Comparison of ENCODE assay signal across 20 cellular contexts in the genomic region with DNA sequence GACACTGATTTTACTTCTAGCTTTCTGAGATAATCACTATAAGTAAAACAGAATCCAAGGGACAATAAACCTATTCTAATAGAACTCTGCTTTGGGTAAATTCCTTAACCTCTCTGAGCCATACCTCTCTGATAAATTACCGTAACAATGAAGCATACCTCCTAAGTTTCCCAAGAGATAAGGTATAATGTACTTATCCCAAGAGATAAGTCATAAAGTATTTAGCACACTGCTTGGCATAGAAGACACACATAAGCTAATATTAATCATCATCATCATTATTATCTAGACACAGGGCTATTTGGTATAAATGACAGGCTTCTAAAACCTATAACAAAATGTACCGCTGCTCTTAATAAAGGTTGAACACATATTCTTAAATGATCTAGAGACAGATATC. TPM values are rescaled to one million over a fixed set of nuclear protein-coding genes. Genes with fewer than 3 reads are reported as not detected.
DNase-seq lines count a peak whose midpoint lies in the region; ATAC-seq, FAIRE-seq and TF ChIP-seq lines count a peak whose summit lies in the region.
"Had no signal": no experiment of that assay in that cellular context is flagged by ENCODE, and none has a peak within 500 bp of the region (broad histone marks: within the 10 kb centered on the region; RNA-seq: fewer than 3 reads in every experiment).

No MANE protein-coding gene starts in this region.

- ATAC-seq in GM23338 = peak; percentile 21
- ATAC-seq in GM18868 (IDR thresholded peaks at IDR 0.05; ENCODE audit: unreplicated experiment) = no peak
- ATAC-seq: CD8-positive, alpha-beta T cell; GM12878 had no signal

- no peaks in the 10 kb centered on the region for H3K9me3 ChIP-seq in small intestine (ENCODE audit: control insufficient read depth, low read depth)
- H3K9me3 ChIP-seq: BLaER1, Caco-2 had no signal

- H3K27ac ChIP-seq in GM23338 (ENCODE audit: low read depth) (peak overlapping the region; percentile 89; the same call in 1 of the 2 replicates), small intestine (ENCODE audit: low read depth in 1 of 2, low read length in 1 of 2) (no peak overlapping the region)
- H3K27ac ChIP-seq: BLaER1, C4-2B had no signal

- H3K4me1 Mint-ChIP-seq in GM23338 = peaks cover 59% of the 10 kb centered on the region
- peaks cover 33% of the 10 kb centered on the region for H3K4me1 Mint-ChIP-seq in progenitor cell of endocrine pancreas (ENCODE audit: low read depth)
- H3K4me1 Mint-ChIP-seq: B cell had no signal

- H3K36me3 ChIP-seq in GM23338 (ENCODE audit: insufficient read depth) = no peaks in the 10 kb centered on the region
- H3K36me3 ChIP-seq in small intestine (ENCODE audit: control insufficient read depth in 2 of 2, insufficient read depth in 2 of 2, low read length in 2 of 2) = peaks cover 0 to 4% of the 10 kb centered on the region in 2 donors

- 0 out of 3 replicates have a peak overlapping the region, but pooled peaks have one; percentile 17 for H3K4me3 Mint-ChIP-seq in GM23338
- H3K4me3 Mint-ChIP-seq in progenitor cell of endocrine pancreas (ENCODE audit: low read depth) = no peak overlapping the region
- H3K4me3 Mint-ChIP-seq: B cell; CD4-positive, CD25-positive, alpha-beta regulatory T cell; CD8-positive, alpha-beta T cell had no signal

- FAIRE-seq in D721Med (lab: Jason Lieb, UNC) (peak; percentile 41), small intestine (lab: Jason Lieb, UNC) (no peak)
- FAIRE-seq: GM12878 had no signal

- H4K20me1 ChIP-seq in GM23338 (replicated peaks; ENCODE audit: insufficient read depth) = no peaks in the 10 kb centered on the region

- no peaks in the 10 kb centered on the region for H3K9me3 Mint-ChIP-seq in GM23338
- H3K9me3 Mint-ChIP-seq in progenitor cell of endocrine pancreas (ENCODE audit: low read depth) = peaks cover 9% of the 10 kb centered on the region
- H3K9me3 Mint-ChIP-seq: CD4-positive, CD25-positive, alpha-beta regulatory T cell; CD8-positive, alpha-beta T cell had no signal

- no peaks in the 10 kb centered on the region for H3F3A ChIP-seq in GM23338 (replicated peaks; ENCODE audit: low read depth)

- H3K9me2 ChIP-seq in GM23338 (ENCODE audit: insufficient read depth) = no peaks in the 10 kb centered on the region

- peak overlapping the region; percentile 45 for H3K4me2 ChIP-seq in GM23338
- H3K4me2 ChIP-seq: BLaER1 had no signal

- TF ChIP-seq CTCF in D721Med (IDR thresholded peaks at IDR 0.05; ENCODE audit: insufficient read depth, missing control alignments) = no peak
- no peak for TF ChIP-seq CTCF in GM23338 (conservative IDR thresholded peaks at IDR 0.05; ENCODE audit: low read depth in 2 of 2)
- TF ChIP-seq CTCF in progenitor cell of endocrine pancreas (IDR thresholded peaks at IDR 0.05; ENCODE audit: unreplicated experiment) = no peak

- H3K27ac Mint-ChIP-seq in GM23338 (peak overlapping the region; percentile 66), progenitor cell of endocrine pancreas (peak overlapping the region; percentile 66)
- H3K27ac Mint-ChIP-seq: B cell; CD4-positive, CD25-positive, alpha-beta regulatory T cell; CD8-positive, alpha-beta T cell had no signal

- H3K27me3 Mint-ChIP-seq in GM23338 (ENCODE audit: insufficient read depth, low read depth, poor library complexity) = no peaks in the 10 kb centered on the region
- no peaks in the 10 kb centered on the region for H3K27me3 Mint-ChIP-seq in progenitor cell of endocrine pancreas
- H3K27me3 Mint-ChIP-seq: B cell; CD4-positive, CD25-positive, alpha-beta regulatory T cell had no signal

- DNase-seq in D721Med (ENCODE audit: insufficient read length, low spot score) (no peak), GM23338 (ENCODE audit: low spot score) (peak; percentile 47), NCI-H226 (peak; percentile 51), progenitor cell of endocrine pancreas (ENCODE audit: low spot score, unreplicated experiment) (no peak), small intestine (no peak), NCI-H1092 treated with DMSO at 0.1 percent for 48 hours (lab: John Stamatoyannopoulos, UW) (no peak)
- DNase-seq: Caco-2; CD4-positive, CD25-positive, alpha-beta regulatory T cell; CD8-positive, alpha-beta T cell; DMS 273 treated with DMSO at 0.1 percent for 48 hours; DMS79; EL; GDM1; GOT3; HCEC 1CT had no signal

- H3K36me3 Mint-ChIP-seq in GM23338 (ENCODE audit: low read depth) = peaks cover 17% of the 10 kb centered on the region
- peaks cover 18% of the 10 kb centered on the region for H3K36me3 Mint-ChIP-seq in progenitor cell of endocrine pancreas (ENCODE audit: insufficient read depth)

- WGBS in small intestine, 3 donors = 41 to 76% (median 68%) methylated on average over 2 of the region's 2 CpGs

- no peaks in the 10 kb centered on the region for H3K27me3 ChIP-seq in GM23338 (ENCODE audit: insufficient read depth)
- no peaks in the 10 kb centered on the region for H3K27me3 ChIP-seq in small intestine (ENCODE audit: control insufficient read depth in 2 of 2, insufficient read depth in 2 of 2, low read length in 2 of 2)
- H3K27me3 ChIP-seq: BLaER1 had no signal

- H3K79me2 ChIP-seq in GM23338 (replicated peaks; ENCODE audit: insufficient read depth) = peaks cover 84% of the 10 kb centered on the region

- no peak overlapping the region for H3K4me3 ChIP-seq in GM23338
- H3K4me3 ChIP-seq in small intestine (ENCODE audit: low read depth in 1 of 2, low read length in 2 of 2) = no peak overlapping the region
- H3K4me3 ChIP-seq: BLaER1, GM12878 had no signal

- H2AFZ ChIP-seq in GM23338 = no peak overlapping the region

- H3K4me1 ChIP-seq in GM23338 (ENCODE audit: insufficient read depth) (peaks cover 56% of the 10 kb centered on the region), small intestine (ENCODE audit: control insufficient read depth in 2 of 2, insufficient read depth in 1 of 2, low read depth in 1 of 2, low read length in 1 of 2) (no peaks in the 10 kb centered on the region)
- H3K4me1 ChIP-seq: BLaER1 had no signal

TF ChIP-seq in GM23338, 12 proteins besides CTCF, POLR2A, EP300 and RAD21:
- TF ChIP-seq, protein P1, sequence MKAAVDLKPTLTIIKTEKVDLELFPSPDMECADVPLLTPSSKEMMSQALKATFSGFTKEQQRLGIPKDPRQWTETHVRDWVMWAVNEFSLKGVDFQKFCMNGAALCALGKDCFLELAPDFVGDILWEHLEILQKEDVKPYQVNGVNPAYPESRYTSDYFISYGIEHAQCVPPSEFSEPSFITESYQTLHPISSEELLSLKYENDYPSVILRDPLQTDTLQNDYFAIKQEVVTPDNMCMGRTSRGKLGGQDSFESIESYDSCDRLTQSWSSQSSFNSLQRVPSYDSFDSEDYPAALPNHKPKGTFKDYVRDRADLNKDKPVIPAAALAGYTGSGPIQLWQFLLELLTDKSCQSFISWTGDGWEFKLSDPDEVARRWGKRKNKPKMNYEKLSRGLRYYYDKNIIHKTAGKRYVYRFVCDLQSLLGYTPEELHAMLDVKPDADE (IDR thresholded peaks at IDR 0.05) = no peak
- TF ChIP-seq JUNB (IDR thresholded peaks at IDR 0.05; ENCODE audit: unreplicated experiment) (no peak), EZH2phosphoT487 (IDR thresholded peaks at IDR 0.05; ENCODE audit: unreplicated experiment) (no peak)
TF ChIP-seq in GM23338: peak in this region for 0.

RNA-seq across cellular contexts. Expression of a gene that starts 16.2 kb away (rescaled TPM):
- total RNA-seq in GM23338 (2014; rRNA removed; shearing (Covaris generic)) = 27.5 and 28.4 TPM in 2 replicates
- polyA plus RNA-seq in GM23338 (2016; fragmentation: Nextera tagmentation; extraction: Ambion mirVana) (20.1 and 23.2 TPM in 2 replicates), small intestine (10 to 100 TPM in 2 of 3 donors, 1 to 10 TPM in 1; 5.7 to 15.7 (median 11.6) TPM)
- 36.4 and 41.5 TPM in 2 replicates for total RNA-seq in progenitor cell of endocrine pancreas

Comparison
In these comparisons a context has a peak if more than half of its experiments do, and no peak if none do; other contexts are left out.
1. DNase-seq: peak in GM23338 (single experiment) and NCI-H226 (single experiment); none in D721Med (single experiment), progenitor cell of endocrine pancreas (single experiment), small intestine (single experiment) and NCI-H1092 treated with DMSO at 0.1 percent for 48 hours (single experiment).